ENCODE assay signal across 18 cellular contexts in genomic region chrX:78513996-78514745, GRCh38.
DNase-seq lines count a peak whose midpoint lies in the region; ATAC-seq, FAIRE-seq and TF ChIP-seq lines count a peak whose summit lies in the region.
"Had no signal": no experiment of that assay in that cellular context is flagged by ENCODE, and none has a peak within 500 bp of the region (broad histone marks: within the 10 kb centered on the region; RNA-seq: fewer than 3 reads in every experiment).

No MANE protein-coding gene starts in this region.

- peak; percentile 61 for FAIRE-seq in A549 (lab: Jason Lieb, UNC)
- FAIRE-seq: frontal cortex, GM12878, kidney had no signal

- H3K4me3 ChIP-seq in A549: no peak overlapping the region
- H3K4me3 ChIP-seq: GM12878, stomach had no signal

- ATAC-seq in A549: no peak
- ATAC-seq: right cardiac atrium had no signal

- POLR2A ChIA-PET in A549 (lab: Yijun Ruan, JAX): no interaction called here
- POLR2A ChIA-PET in activated CD4-positive, alpha-beta memory T cell treated with anti-CD3 and anti-CD28 coated beads for 36 hours (lab: Charles Lee): no interaction called here

- H3K27me3 Mint-ChIP-seq in activated CD4-positive, alpha-beta memory T cell treated with anti-CD3 and anti-CD28 coated beads for 36 hours: no peaks in the 10 kb centered on the region

- 0 out of 2 replicates have a peak overlapping the region, but pooled peaks have one; percentile 2 for H3K9ac ChIP-seq in ES-I3 (ENCODE audit: low read depth, low read length)

- no peak for TF ChIP-seq RAD21 in A549 (conservative IDR thresholded peaks at IDR 0.05 in 1 of 2, IDR thresholded peaks at IDR 0.05 in 1 of 2)

- peaks cover 45% of the 10 kb centered on the region for H3K4me1 Mint-ChIP-seq in activated CD4-positive, alpha-beta memory T cell treated with anti-CD3 and anti-CD28 coated beads for 36 hours (ENCODE audit: low read depth)

- peak overlapping the region; percentile 88 for H3K27ac Mint-ChIP-seq in activated CD4-positive, alpha-beta memory T cell treated with anti-CD3 and anti-CD28 coated beads for 36 hours
- H3K27ac Mint-ChIP-seq: brain had no signal

- H3K27ac ChIP-seq in A549: no peak overlapping the region
- H3K27ac ChIP-seq: stomach had no signal

- peaks cover 4% of the 10 kb centered on the region for H3K9me3 Mint-ChIP-seq in activated CD4-positive, alpha-beta memory T cell treated with anti-CD3 and anti-CD28 coated beads for 36 hours

- H3K4me1 ChIP-seq in A549 (no peaks in the 10 kb centered on the region), ES-I3 (ENCODE audit: insufficient read depth, low read length) (peaks cover 18% of the 10 kb centered on the region)

- no peaks in the 10 kb centered on the region for H3K36me3 Mint-ChIP-seq in activated CD4-positive, alpha-beta memory T cell treated with anti-CD3 and anti-CD28 coated beads for 36 hours
- H3K36me3 Mint-ChIP-seq: brain had no signal

- WGBS in A549 (ENCODE audit: missing lambda C conversion rate): 1% methylated on average over 4 of the region's 4 CpGs

- H3K4me2 ChIP-seq in A549: no peak overlapping the region

- no peaks in the 10 kb centered on the region for H3K36me3 ChIP-seq in ES-I3 (ENCODE audit: insufficient read depth, low read length)
- H3K36me3 ChIP-seq: stomach had no signal

- no peak for TF ChIP-seq POLR2A in A549 (IDR thresholded peaks at IDR 0.05; ENCODE audit: low read length)

- DNase-seq in A549 (ENCODE audit: low read depth in 1 of 2, low spot score in 1 of 2): no peak
- DNase-seq in activated CD4-positive, alpha-beta memory T cell treated with anti-CD3 and anti-CD28 coated beads for 36 hours: no peak
- peak; percentile 31 for DNase-seq in kidney tubule cell (ENCODE audit: low spot score)
- no peak for DNase-seq in NCI-H1105 treated with DMSO at 0.1 percent for 48 hours (lab: John Stamatoyannopoulos, UW)
- no peak for DNase-seq in HUDEP-2 (lab: John Stamatoyannopoulos, UW; ENCODE audit: unreplicated experiment in 76 of 76)
- no peak for DNase-seq in retina
- DNase-seq in anterior cingulate cortex (lab: John Stamatoyannopoulos, UW): no peak
- DNase-seq: activated CD4-positive, CD25-positive, alpha-beta regulatory T cell; DND-41; effector CD4-positive, alpha-beta T cell; kidney; NK-92 treated with Interleukin-12 subunit alpha and Interleukin-12 subunit beta, amount 100 ng/mL, for 24 hours; right cardiac atrium; stomach had no signal

- H3K9me3 ChIP-seq in A549 (no peaks in the 10 kb centered on the region), ES-I3 (ENCODE audit: control insufficient read depth, insufficient read depth, low read length) (peaks cover 9% of the 10 kb centered on the region; the same call in 1 of the 2 replicates)
- H3K9me3 ChIP-seq: stomach had no signal

- no peak overlapping the region for H3K4me3 Mint-ChIP-seq in activated CD4-positive, alpha-beta memory T cell treated with anti-CD3 and anti-CD28 coated beads for 36 hours
- H3K4me3 Mint-ChIP-seq: brain had no signal

- no peak for TF ChIP-seq EP300 in A549 (IDR thresholded peaks at IDR 0.05)

- CTCF ChIA-PET in A549 (lab: Yijun Ruan, JAX): no interaction called here
- CTCF ChIA-PET in activated CD4-positive, alpha-beta memory T cell treated with anti-CD3 and anti-CD28 coated beads for 36 hours (lab: Charles Lee): interaction anchor here (1.1 kb wide), 1 partner anchor 14 kb away, joined by 3 read pairs; no protein-coding TSS in a partner anchor

- intact Hi-C loops in activated CD4-positive, alpha-beta memory T cell treated with anti-CD3 and anti-CD28 coated beads for 36 hours (cut with micrococcal nuclease): loop anchor here (10.0 kb wide), 3 partner anchors 379 to 641 kb away; partner anchors contain the start of genes PGK1 and TAF9B

- no peak for TF ChIP-seq CTCF in A549 (IDR thresholded peaks at IDR 0.05)

TF ChIP-seq in A549, 52 proteins besides CTCF, POLR2A, EP300 and RAD21:
- TF ChIP-seq FOSB (CRISPR knock-in tag; IDR thresholded peaks at IDR 0.05) (no peak), TFCP2L1 (CRISPR knock-in tag; IDR thresholded peaks at IDR 0.05) (no peak), CBX8 (IDR thresholded peaks at IDR 0.05) (no peak), MAZ (IDR thresholded peaks at IDR 0.05; ENCODE audit: borderline replicate concordance, low read depth, low read length) (no peak), ATOH8 (CRISPR knock-in tag; IDR thresholded peaks at IDR 0.05; ENCODE audit: low read depth) (no peak), MAFK (IDR thresholded peaks at IDR 0.05; ENCODE audit: partially characterized antibody) (no peak), ZC3H11A (IDR thresholded peaks at IDR 0.05) (no peak), HES2 (IDR thresholded peaks at IDR 0.05) (no peak), MYC (IDR thresholded peaks at IDR 0.05; ENCODE audit: borderline replicate concordance, low read length) (no peak), POLR2AphosphoS2 (conservative IDR thresholded peaks at IDR 0.05; ENCODE audit: low read length) (no peak), ZNF302 (CRISPR knock-in tag; IDR thresholded peaks at IDR 0.05) (no peak), KDM5A (IDR thresholded peaks at IDR 0.05) (no peak), GATA3 (IDR thresholded peaks at IDR 0.05; ENCODE audit: borderline replicate concordance) (no peak), USF2 (IDR thresholded peaks at IDR 0.05) (no peak), CBX2 (IDR thresholded peaks at IDR 0.05; ENCODE audit: borderline replicate concordance, low read depth) (no peak)
